9 cellular contexts compared by ENCODE assay signal in genomic region chr17:41329279-41329925, GRCh38. TPM values are rescaled to one million over a fixed set of nuclear protein-coding genes. Genes with fewer than 3 reads are reported as not detected.
DNase-seq lines count a peak whose midpoint lies in the region; ATAC-seq, FAIRE-seq and TF ChIP-seq lines count a peak whose summit lies in the region.
"Had no signal": no experiment of that assay in that cellular context is flagged by ENCODE, and none has a peak within 500 bp of the region (broad histone marks: within the 10 kb centered on the region; RNA-seq: fewer than 3 reads in every experiment).

No MANE protein-coding gene starts in this region.

- FAIRE-seq in HTR-8/SVneo (lab: Jason Lieb, UNC): peak; percentile 97

- DNase-seq in HTR-8/SVneo (ENCODE audit: insufficient read length, low spot score) (peak; percentile 75), SK-N-SH (peak; percentile 70), esophagus muscularis mucosa (ENCODE audit: extremely low spot score) (no peak), non-pigmented ciliary epithelial cell (ENCODE audit: low read depth) (peak; percentile 17), NCI-H2171 treated with DMSO at 0.1 percent for 48 hours (lab: John Stamatoyannopoulos, UW) (no peak), putamen (ENCODE audit: low spot score) (no peak)

- ATAC-seq in GM21529 (IDR thresholded peaks at IDR 0.05; ENCODE audit: unreplicated experiment): no peak

- TF ChIP-seq CTCF in DOHH2 (IDR thresholded peaks at IDR 0.05; ENCODE audit: low read depth, low read length, poor library complexity, severe bottlenecking): peak; percentile 65
- TF ChIP-seq CTCF in SK-N-SH (IDR thresholded peaks at IDR 0.05): peak; percentile 70
- TF ChIP-seq CTCF in esophagus muscularis mucosa (IDR thresholded peaks at IDR 0.05): peak; percentile 31 to 58 (median 46)

- H3K27me3 ChIP-seq in DOHH2 (ENCODE audit: control insufficient read depth, low read length) (no peaks in the 10 kb centered on the region), SK-N-SH (ENCODE audit: insufficient read depth) (no peaks in the 10 kb centered on the region), esophagus muscularis mucosa (no peaks in the 10 kb centered on the region)

- H3K9ac ChIP-seq in SK-N-SH: no peak overlapping the region

- H3F3A ChIP-seq in DOHH2 (ENCODE audit: control insufficient read depth, insufficient read depth) (no peaks in the 10 kb centered on the region), SK-N-SH (replicated peaks; ENCODE audit: insufficient read depth) (no peaks in the 10 kb centered on the region)

- H3K9me3 ChIP-seq in DOHH2 (ENCODE audit: control insufficient read depth, insufficient read depth, low read length): no peaks in the 10 kb centered on the region
- no peaks in the 10 kb centered on the region for H3K9me3 ChIP-seq in SK-N-SH
- no peaks in the 10 kb centered on the region for H3K9me3 ChIP-seq in esophagus muscularis mucosa

- H3K27ac ChIP-seq in DOHH2 (ENCODE audit: low read depth, low read length): no peak overlapping the region
- no peak overlapping the region for H3K27ac ChIP-seq in SK-N-SH (ENCODE audit: low read depth in 2 of 2, low read length in 1 of 2)
- H3K27ac ChIP-seq in esophagus muscularis mucosa (replicated peaks in 1 of 4): no peak overlapping the region

- H3K4me3 ChIP-seq in DOHH2 (ENCODE audit: low read length): no peak overlapping the region
- no peak overlapping the region for H3K4me3 ChIP-seq in SK-N-SH (ENCODE audit: low read depth in 2 of 2, low read length in 1 of 2)
- no peak overlapping the region for H3K4me3 ChIP-seq in esophagus muscularis mucosa

- no peaks in the 10 kb centered on the region for H3K79me2 ChIP-seq in DOHH2 (ENCODE audit: control insufficient read depth, low read length)
- H3K79me2 ChIP-seq in SK-N-SH (ENCODE audit: insufficient read depth): no peaks in the 10 kb centered on the region

- H4K20me1 ChIP-seq in DOHH2 (ENCODE audit: control insufficient read depth, insufficient read depth, low read depth, low read length) (no peaks in the 10 kb centered on the region), SK-N-SH (ENCODE audit: insufficient read depth) (no peaks in the 10 kb centered on the region)

- no peak overlapping the region for H2AFZ ChIP-seq in SK-N-SH (ENCODE audit: low read depth)

- POLR2A ChIA-PET in SK-N-SH (lab: Yijun Ruan, JAX): no interaction called here

- TF ChIP-seq POLR2A in esophagus muscularis mucosa (IDR thresholded peaks at IDR 0.05; ENCODE audit: low read depth): no peak

- no peak for TF ChIP-seq EP300 in SK-N-SH (IDR thresholded peaks at IDR 0.05; ENCODE audit: borderline replicate concordance in 1 of 2, low read depth in 1 of 2, low read length in 1 of 2)
- no peak for TF ChIP-seq EP300 in esophagus muscularis mucosa (IDR thresholded peaks at IDR 0.05)

- CTCF ChIA-PET in SK-N-SH (lab: Yijun Ruan, JAX): interaction anchor here (0.7 to 2.9 kb wide), 17 partner anchors 8 to 366 kb away, joined by 3 to 28 read pairs (median 4); partner anchors contain the start of genes KRT33B and KRTAP16-1

- peaks cover 2% of the 10 kb centered on the region for H3K4me1 ChIP-seq in DOHH2 (ENCODE audit: control insufficient read depth, low read length)
- H3K4me1 ChIP-seq in SK-N-SH (ENCODE audit: control insufficient read depth in 1 of 2, insufficient read depth in 2 of 2, low read depth in 1 of 2, low read length in 1 of 2): no peaks in the 10 kb centered on the region
- no peaks in the 10 kb centered on the region for H3K4me1 ChIP-seq in esophagus muscularis mucosa

- H3K4me2 ChIP-seq in DOHH2 (ENCODE audit: low read length) (no peak overlapping the region), SK-N-SH (no peak overlapping the region)

- H3K36me3 ChIP-seq in DOHH2 (ENCODE audit: control insufficient read depth, low read length): no peaks in the 10 kb centered on the region
- no peaks in the 10 kb centered on the region for H3K36me3 ChIP-seq in SK-N-SH (replicated peaks in 1 of 2; ENCODE audit: control insufficient read depth in 1 of 2, insufficient read depth in 2 of 2, low read length in 1 of 2)
- no peaks in the 10 kb centered on the region for H3K36me3 ChIP-seq in esophagus muscularis mucosa

- H3K9me2 ChIP-seq in DOHH2 (replicated peaks; ENCODE audit: control insufficient read depth, low read length): no peaks in the 10 kb centered on the region
- H3K9me2 ChIP-seq in SK-N-SH: no peaks in the 10 kb centered on the region

- intact Hi-C loops in esophagus muscularis mucosa (cut with DNase I): no loop called here

- TF ChIP-seq RAD21 in SK-N-SH (IDR thresholded peaks at IDR 0.05; ENCODE audit: low read length): peak; percentile 65

- WGBS in SK-N-SH (ENCODE audit: low lambda C conversion rate): 15% methylated on average over 7 of the region's 13 CpGs
- 48% methylated on average over 11 of the region's 13 CpGs for WGBS in esophagus muscularis mucosa

TF ChIP-seq in SK-N-SH, 30 proteins besides CTCF, POLR2A, EP300 and RAD21:
- TF ChIP-seq SMC3 (IDR thresholded peaks at IDR 0.05; ENCODE audit: low read depth, low read length) (peak; percentile 64), RCOR1 (IDR thresholded peaks at IDR 0.05; ENCODE audit: low read length) (no peak), EZH2phosphoT487 (IDR thresholded peaks at IDR 0.05; ENCODE audit: borderline replicate concordance, low read depth) (no peak)
TF ChIP-seq in SK-N-SH: peak in this region for 1.

RNA-seq across cellular contexts. Expression of gene KRTAP17-1, which starts 13.9 kb away (rescaled TPM):
- not detected in 2 replicates for polyA plus RNA-seq in SK-N-SH (2012; rRNA removed)
- not detected in 2 replicates for polyA plus RNA-seq in SK-N-SH (2012; cell fraction: cytosol; rRNA removed)
- polyA plus RNA-seq in SK-N-SH (2012; cell fraction: nucleus; rRNA removed): not detected in 2 replicates
- total RNA-seq in esophagus muscularis mucosa: not detected
- total RNA-seq: skeletal muscle tissue had no signal

RNA-seq across cellular contexts. Expression of gene KRTAP16-1, which starts 20.3 kb away (rescaled TPM):
- not detected in 2 replicates for polyA plus RNA-seq in SK-N-SH (2012; rRNA removed)
- polyA plus RNA-seq in SK-N-SH (2012; cell fraction: cytosol; rRNA removed): not detected in 2 replicates
- not detected in 2 replicates for polyA plus RNA-seq in SK-N-SH (2012; cell fraction: nucleus; rRNA removed)
- total RNA-seq in esophagus muscularis mucosa: not detected
- total RNA-seq: skeletal muscle tissue had no signal

RNA-seq across cellular contexts. Expression of gene KRT33A, which starts 21.2 kb away (rescaled TPM):
- polyA plus RNA-seq in SK-N-SH (2012; rRNA removed): not detected in 2 replicates
- polyA plus RNA-seq in SK-N-SH (2012; cell fraction: cytosol; rRNA removed): not detected in 2 replicates
- polyA plus RNA-seq in SK-N-SH (2012; cell fraction: nucleus; rRNA removed): not detected in 2 replicates
- total RNA-seq in esophagus muscularis mucosa: not detected
- total RNA-seq: skeletal muscle tissue had no signal

RNA-seq across cellular contexts. Expression of gene KRTAP29-1, which starts 26.8 kb away (rescaled TPM):
- not detected in 2 replicates for polyA plus RNA-seq in SK-N-SH (2012; rRNA removed)
- polyA plus RNA-seq in SK-N-SH (2012; cell fraction: cytosol; rRNA removed): not detected in 2 replicates
- polyA plus RNA-seq in SK-N-SH (2012; cell fraction: nucleus; rRNA removed): not detected in 2 replicates
- not detected for total RNA-seq in esophagus muscularis mucosa
- total RNA-seq: skeletal muscle tissue had no signal

RNA-seq across cellular contexts. Expression of gene KRT33B, which starts 40.2 kb away (rescaled TPM):
- polyA plus RNA-seq in SK-N-SH (2012; rRNA removed): 0.08 TPM in 1 of 2 replicates, not detected in the other
- polyA plus RNA-seq in SK-N-SH (2012; cell fraction: cytosol; rRNA removed): 0.01 TPM in 1 of 2 replicates, not detected in the other
- 0.02 TPM in 1 of 2 replicates, not detected in the other for polyA plus RNA-seq in SK-N-SH (2012; cell fraction: nucleus; rRNA removed)
- not detected for total RNA-seq in esophagus muscularis mucosa
- total RNA-seq: skeletal muscle tissue had no signal

Comparison
In these comparisons a context has a peak if more than half of its experiments do, and no peak if none do; other contexts are left out.
1. DNase-seq: peak in HTR-8/SVneo (single experiment), SK-N-SH (single experiment) and non-pigmented ciliary epithelial cell (single experiment); none in esophagus muscularis mucosa (single experiment), NCI-H2171 treated with DMSO at 0.1 percent for 48 hours (single experiment) and putamen (single experiment).
2. Peak in every context shown above with its lines, with median percentiles within 50 percentile points of each other: CTCF ChIP-seq.